12 cellular contexts compared by ENCODE assay signal in genomic region chr5:68407312-68408239, GRCh38.
A peak's percentile ranks its signal among the peaks of the same experiment; 100 is the strongest.
DNase-seq lines count a peak whose midpoint lies in the region; ATAC-seq and TF ChIP-seq lines count a peak whose summit lies in the region.
"Had no signal": no experiment of that assay in that cellular context is flagged by ENCODE, and none has a peak within 500 bp of the region (broad histone marks: within the 10 kb centered on the region; RNA-seq: fewer than 3 reads in every experiment).

No MANE protein-coding gene starts in this region.

- H3K27me3 ChIP-seq in breast epithelium: no peaks in the 10 kb centered on the region
- no peaks in the 10 kb centered on the region for H3K27me3 ChIP-seq in transverse colon
- H3K27me3 ChIP-seq: esophagus muscularis mucosa had no signal

- H3K36me3 ChIP-seq in breast epithelium: no peaks in the 10 kb centered on the region
- no peaks in the 10 kb centered on the region for H3K36me3 ChIP-seq in transverse colon
- H3K36me3 ChIP-seq: esophagus muscularis mucosa had no signal

- TF ChIP-seq POLR2A in breast epithelium (IDR thresholded peaks at IDR 0.05): no peak
- no peak for TF ChIP-seq POLR2A in transverse colon (IDR thresholded peaks at IDR 0.05)

- H3K27me3 Mint-ChIP-seq in MCF 10A (ENCODE audit: insufficient read depth, unreplicated experiment): no peaks in the 10 kb centered on the region
- H3K27me3 Mint-ChIP-seq in effector memory CD8-positive, alpha-beta T cell: no peaks in the 10 kb centered on the region

- H3K4me1 Mint-ChIP-seq in MCF 10A (ENCODE audit: insufficient read depth, unreplicated experiment): peaks cover 34% of the 10 kb centered on the region
- H3K4me1 Mint-ChIP-seq in effector memory CD8-positive, alpha-beta T cell (ENCODE audit: low read depth in 2 of 2): peaks cover 16 to 29% of the 10 kb centered on the region in 2 donors

- H3K4me3 Mint-ChIP-seq in MCF 10A (ENCODE audit: unreplicated experiment): no peak overlapping the region
- peak overlapping the region; percentile 63 to 65 for H3K4me3 Mint-ChIP-seq in effector memory CD8-positive, alpha-beta T cell

- H3K4me3 ChIP-seq in breast epithelium (no peak overlapping the region), transverse colon (no peak overlapping the region)
- H3K4me3 ChIP-seq: esophagus muscularis mucosa had no signal

- no peak for TF ChIP-seq CTCF in MCF 10A (IDR thresholded peaks at IDR 0.05; ENCODE audit: unreplicated experiment)
- TF ChIP-seq CTCF in breast epithelium (IDR thresholded peaks at IDR 0.05): no peak
- no peak for TF ChIP-seq CTCF in transverse colon (IDR thresholded peaks at IDR 0.05)

- CTCF ChIA-PET in MCF 10A (lab: Yijun Ruan, JAX): no interaction called here

- no TSS peak for BruUV-seq in MCF 10A (replicated peaks; lab: Mats Ljungman, UMichigan)

- H3K4me1 ChIP-seq in breast epithelium (no peaks in the 10 kb centered on the region), transverse colon (peaks cover 5 to 30% (median 13%) of the 10 kb centered on the region in 4 donors)

- H3K27ac Mint-ChIP-seq in MCF 10A (ENCODE audit: low read depth, unreplicated experiment): peak overlapping the region; percentile 69
- H3K27ac Mint-ChIP-seq in effector memory CD8-positive, alpha-beta T cell: peak overlapping the region; percentile 84 to 89

- no peaks in the 10 kb centered on the region for H3K36me3 Mint-ChIP-seq in MCF 10A (ENCODE audit: insufficient read depth, unreplicated experiment)
- no peaks in the 10 kb centered on the region for H3K36me3 Mint-ChIP-seq in effector memory CD8-positive, alpha-beta T cell (ENCODE audit: insufficient read depth)

- H3K27ac ChIP-seq in breast epithelium (no peak overlapping the region), transverse colon (peak overlapping the region in 3 of 4 donors; percentile 64 to 80 (median 65))
- H3K27ac ChIP-seq: esophagus muscularis mucosa had no signal

- WGBS in transverse colon (ENCODE audit: low coverage in 1 of 2), 2 donors: 50 to 59% methylated on average over 4 to 6 of the region's 6 CpGs

- POLR2A ChIA-PET in MCF 10A (lab: Yijun Ruan, JAX): interaction anchor here (0.9 kb wide), 1 partner anchor 121 kb away, joined by 3 read pairs; no protein-coding TSS in a partner anchor

- H3K9me3 ChIP-seq in breast epithelium (no peaks in the 10 kb centered on the region), transverse colon (no peaks in the 10 kb centered on the region)
- H3K9me3 ChIP-seq: esophagus muscularis mucosa had no signal

- in situ Hi-C loops in transverse colon (cut with MboI; ENCODE audit: low pct_ligation_motif_present in 1 of 4, low pct_unique_long_range_greater_than_20kb in 1 of 4, low sequenced_read_pairs in 3 of 4): no loop called here

- DNase-seq in MCF 10A (ENCODE audit: unreplicated experiment): no peak
- DNase-seq in breast epithelium (ENCODE audit: low spot score in 2 of 2): no peak
- DNase-seq in NAMALWA (ENCODE audit: low spot score): peak; percentile 9
- DNase-seq in effector memory CD8-positive, alpha-beta T cell: no peak
- DNase-seq in transverse colon: no peak
- DNase-seq in HT-29 (ENCODE audit: low spot score): no peak
- DNase-seq in foreskin melanocyte: no peak
- no peak for DNase-seq in glomerular visceral epithelial cell (ENCODE audit: extremely low spot score)
- DNase-seq: central memory CD4-positive, alpha-beta T cell; GDM1; stimulated activated CD4-positive, alpha-beta T cell treated with anti-CD3 and anti-CD28 coated beads, Interleukin-4, amount 100 ng/mL, for 4 hours had no signal

- TF ChIP-seq EP300 in transverse colon (IDR thresholded peaks at IDR 0.05; ENCODE audit: low read depth): no peak

- intact Hi-C loops in MCF 10A (cut with micrococcal nuclease) (loop anchor here (5.0 kb wide), 1 partner anchor 75 kb away; no protein-coding TSS in a partner anchor), breast epithelium (cut with DNase I; ENCODE audit: low total_unique reads) (no loop called here), transverse colon (cut with DNase I; ENCODE audit: low total_unique reads) (no loop called here)

- peak; percentile 54 for ATAC-seq in effector memory CD8-positive, alpha-beta T cell (replicated peaks)

- no peaks in the 10 kb centered on the region for H3K9me3 Mint-ChIP-seq in MCF 10A (ENCODE audit: unreplicated experiment)
- no peaks in the 10 kb centered on the region for H3K9me3 Mint-ChIP-seq in effector memory CD8-positive, alpha-beta T cell

Comparison
In these comparisons a context has a peak if more than half of its experiments do, and no peak if none do; other contexts are left out.
1. H3K27ac ChIP-seq: peak in transverse colon (3 of 4); none in breast epithelium (0 of 2).